8 cellular contexts compared by ENCODE assay signal in the genomic region with DNA sequence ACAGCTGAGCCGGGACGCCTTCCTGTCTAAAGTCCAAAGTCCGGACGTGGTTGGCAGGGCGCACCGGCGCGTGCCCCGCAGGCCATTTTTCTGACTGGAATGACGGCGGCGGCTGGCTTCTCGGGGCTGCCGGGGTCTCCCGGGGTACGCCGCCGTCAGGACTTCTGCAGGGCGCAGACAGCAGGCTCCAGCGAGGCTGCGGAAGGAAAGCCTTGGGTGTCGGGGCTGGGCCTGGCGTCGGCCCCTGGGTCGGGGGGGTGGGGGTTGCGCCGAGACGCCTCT. TPM values are rescaled to one million over a fixed set of nuclear protein-coding genes. Genes with fewer than 3 reads are reported as not detected.
DNase-seq lines count a peak whose midpoint lies in the region; ATAC-seq and TF ChIP-seq lines count a peak whose summit lies in the region.

No MANE protein-coding gene starts in this region.

- no peak for TF ChIP-seq CTCF in AG04449 (IDR thresholded peaks at IDR 0.05; ENCODE audit: insufficient read depth, low read length, missing control alignments)
- no peak for TF ChIP-seq CTCF in neural cell (IDR thresholded peaks at IDR 0.05; ENCODE audit: poor library complexity, severe bottlenecking)

- no peaks in the 10 kb centered on the region for H3K9me2 ChIP-seq in neural cell (ENCODE audit: insufficient read depth, low read length)

- H3K4me3 ChIP-seq in AG04449 (ENCODE audit: low read depth, low read length) = peak overlapping the region; percentile 90
- peak overlapping the region; percentile 74 to 89 for H3K4me3 ChIP-seq in esophagus (ENCODE audit: low read depth in 1 of 2, low read length in 2 of 2)
- H3K4me3 ChIP-seq in neural cell (ENCODE audit: low read length) = peak overlapping the region; percentile 89

- peaks cover 30% of the 10 kb centered on the region for H3K79me2 ChIP-seq in neural cell (replicated peaks; ENCODE audit: insufficient read depth, low read length)

- no peak overlapping the region for H3K4me2 ChIP-seq in neural cell (ENCODE audit: low read length)

- DNase-seq in AG04449 (ENCODE audit: low read depth, low spot score) = no peak
- peak in 4 of 34 experiments; percentile 6 to 34 (median 10) for DNase-seq in T-cell
- no peak for DNase-seq in SKM-1 (lab: John Stamatoyannopoulos, UW; ENCODE audit: unreplicated experiment)

- H2AFZ ChIP-seq in neural cell (ENCODE audit: low read depth, low read length) = peak overlapping the region; percentile 95

- 0 to 1% methylated on average over 25 to 28 of the region's 28 CpGs for WGBS in esophagus, 2 donors

- H3K27ac ChIP-seq in esophagus (ENCODE audit: low read depth in 2 of 2, low read length in 1 of 2) (peak overlapping the region; percentile 96 to 97), neural cell (ENCODE audit: low read length) (peak overlapping the region; percentile 74)

- peak overlapping the region; percentile 81 for H3K9ac ChIP-seq in neural cell (ENCODE audit: low read length)

- peaks cover 51 to 55% (median 53%) of the 10 kb centered on the region in 3 donors for H3K4me1 Mint-ChIP-seq in T-cell

- CTCF ChIA-PET in AG04449 (lab: Yijun Ruan, JAX) (no interaction called here), T-cell (lab: Charles Lee) (interaction anchor here in 1 of 2 donors (0.9 to 1.1 kb wide), 2 partner anchors 37 to 92 kb away, joined by 3 read pairs; partner anchors contain the start of gene PNN)

- H3K36me3 ChIP-seq in esophagus (ENCODE audit: control insufficient read depth in 2 of 2, insufficient read depth in 2 of 2, low read length in 1 of 2) (no peaks in the 10 kb centered on the region), neural cell (ENCODE audit: insufficient read depth, low read length) (no peaks in the 10 kb centered on the region)

- no peaks in the 10 kb centered on the region for H3F3A ChIP-seq in neural cell (ENCODE audit: insufficient read depth, low read length, poor library complexity, severe bottlenecking)

- no peaks in the 10 kb centered on the region for H3K27me3 Mint-ChIP-seq in T-cell

- no peaks in the 10 kb centered on the region for H3K9me3 Mint-ChIP-seq in T-cell

- H3K27ac Mint-ChIP-seq in T-cell = peak overlapping the region; percentile 80 to 95

- TF ChIP-seq EP300 in neural cell (conservative IDR thresholded peaks at IDR 0.05; ENCODE audit: poor library complexity, severe bottlenecking) = no peak

- no peaks in the 10 kb centered on the region for H4K20me1 ChIP-seq in neural cell (ENCODE audit: insufficient read depth)

- H3K9me3 ChIP-seq in esophagus (ENCODE audit: control insufficient read depth in 2 of 2, insufficient read depth in 1 of 2, low read depth in 1 of 2, low read length in 1 of 2) (no peaks in the 10 kb centered on the region), neural cell (ENCODE audit: low read length) (no peaks in the 10 kb centered on the region)

- peaks cover 1% of the 10 kb centered on the region for H3K36me3 Mint-ChIP-seq in T-cell

- POLR2A ChIA-PET in AG04449 (lab: Yijun Ruan, JAX) = interaction anchor here (0.6 to 3.2 kb wide), 5 partner anchors 37 to 152 kb away, joined by 3 to 15 read pairs (median 3); partner anchors contain the start of genes GEMIN2, PNN and TRAPPC6B
- POLR2A ChIA-PET in T-cell (lab: Charles Lee) = interaction anchor here in 1 of 2 donors (0.6 to 1.4 kb wide), 4 partner anchors 91 to 168 kb away, joined by 3 to 6 read pairs (median 3); partner anchors contain the start of genes GEMIN2, PNN and TRAPPC6B

- H3K4me3 Mint-ChIP-seq in T-cell = peak overlapping the region; percentile 67 to 94 (median 94)

- TF ChIP-seq RAD21 in neural cell (conservative IDR thresholded peaks at IDR 0.05) = no peak

- H3K27me3 ChIP-seq in esophagus (ENCODE audit: control insufficient read depth in 1 of 2, insufficient read depth in 2 of 2, low read length in 2 of 2) (no peaks in the 10 kb centered on the region), neural cell (ENCODE audit: insufficient read depth, low read depth, low read length) (no peaks in the 10 kb centered on the region)

- H3K4me1 ChIP-seq in esophagus (ENCODE audit: control insufficient read depth in 2 of 2, insufficient read depth in 2 of 2, low read length in 1 of 2) = no peaks in the 10 kb centered on the region

- ATAC-seq in GM18870 (IDR thresholded peaks at IDR 0.05; ENCODE audit: unreplicated experiment) = peak; percentile 42
- peak; percentile 19 for ATAC-seq in HG03103 (IDR thresholded peaks at IDR 0.05; ENCODE audit: low read depth, unreplicated experiment)
- peak; percentile 50 to 59 (median 54) for ATAC-seq in T-cell (replicated peaks in 1 of 4)
- no peak for ATAC-seq in esophagus mucosa

TF ChIP-seq in neural cell, 6 proteins besides CTCF, POLR2A, EP300 and RAD21:
- TF ChIP-seq EZH2 (IDR thresholded peaks at IDR 0.05; ENCODE audit: borderline replicate concordance, insufficient read depth, low read length, poor library complexity, severe bottlenecking) (no peak), MXI1 (conservative IDR thresholded peaks at IDR 0.05; ENCODE audit: poor library complexity, severe bottlenecking) (no peak), SMC3 (conservative IDR thresholded peaks at IDR 0.05; ENCODE audit: poor library complexity) (no peak), POLR2AphosphoS5 (IDR thresholded peaks at IDR 0.05) (no peak), REST (IDR thresholded peaks at IDR 0.05; ENCODE audit: borderline replicate concordance) (no peak), TAF1 (IDR thresholded peaks at IDR 0.05; ENCODE audit: low read depth) (no peak)
TF ChIP-seq in neural cell: peak in this region for 0.

RNA-seq across cellular contexts. Expression of gene MIA2, which starts 32.8 kb away (rescaled TPM):
- total RNA-seq in T-cell (10 to 100 TPM; 24.8 to 28.3 (median 25.5) TPM), esophagus mucosa (45.1 TPM)
- polyA plus RNA-seq in esophagus (10 to 100 TPM; 26.2 to 32.1 TPM), neural cell (12.3 and 17.7 TPM in 2 replicates)
- 18.3 and 23.2 TPM in 2 replicates for polyA minus RNA-seq in neural cell
